Comparison of ENCODE assay signal across 25 cellular contexts in genomic region chr9:32161209-32161608, GRCh38.
DNase-seq lines count a peak whose midpoint lies in the region; ATAC-seq, FAIRE-seq and TF ChIP-seq lines count a peak whose summit lies in the region.
"Had no signal": no experiment of that assay in that cellular context is flagged by ENCODE, and none has a peak within 500 bp of the region (broad histone marks: within the 10 kb centered on the region; RNA-seq: fewer than 3 reads in every experiment).

No MANE protein-coding gene starts in this region.

- H3K9ac ChIP-seq in GM12878 (ENCODE audit: control insufficient read depth, insufficient read depth, low read length): no peak overlapping the region
- H3K9ac ChIP-seq: SK-N-SH had no signal

- no peaks in the 10 kb centered on the region for H3K27me3 ChIP-seq in GM12878 (replicated peaks in 1 of 2; ENCODE audit: control insufficient read depth in 2 of 2, insufficient read depth in 2 of 2, low read length in 1 of 2)
- H3K27me3 ChIP-seq: dorsolateral prefrontal cortex, heart right ventricle, right atrium auricular region, tibial nerve had no signal

- CTCF ChIA-PET in GM12878 (lab: Yijun Ruan, JAX): no interaction called here

- no peak overlapping the region for H2AFZ ChIP-seq in GM12878 (ENCODE audit: control insufficient read depth, low read depth, low read length)

- peak overlapping the region; percentile 74 for H3K4me2 ChIP-seq in GM12878 (ENCODE audit: control insufficient read depth, insufficient read depth)
- H3K4me2 ChIP-seq: SK-N-SH had no signal

- TF ChIP-seq CTCF in GM12878 (IDR thresholded peaks at IDR 0.05 in 2 of 3, conservative IDR thresholded peaks at IDR 0.05 in 1 of 3; ENCODE audit: control insufficient read depth in 2 of 3, extremely low read depth in 1 of 3, insufficient read depth in 1 of 3, low read depth in 3 of 3, low read length in 3 of 3): no peak

- H3K4me1 ChIP-seq in GM12878 (ENCODE audit: control insufficient read depth, insufficient read depth, low read length): peaks cover 10% of the 10 kb centered on the region; the same call in 1 of the 2 replicates
- H3K4me1 ChIP-seq: heart right ventricle, right atrium auricular region, tibial nerve had no signal

- no peak for TF ChIP-seq POLR2A in GM12878 (IDR thresholded peaks at IDR 0.05; ENCODE audit: low read depth, low read length)

- POLR2A ChIA-PET in GM12878 (lab: Charles Lee): no interaction called here

- DNase-seq in GM12878 (ENCODE audit: low read depth, low spot score) (no peak), UCSD-AML1 (lab: John Stamatoyannopoulos, UW; ENCODE audit: unreplicated experiment) (no peak), NCI-H2196 treated with DMSO at 0.1 percent for 48 hours (lab: John Stamatoyannopoulos, UW; ENCODE audit: unreplicated experiment) (no peak), NCI-H1105 (lab: John Stamatoyannopoulos, UW) (no peak)
- DNase-seq: activated CD4-positive, alpha-beta T cell treated with anti-CD3 and anti-CD28 coated beads, Interleukin-2, amount 50 U/mL, for 4 hours; activated effector memory CD4-positive, alpha-beta T cell treated with Interleukin-2 at 50 U/mL for 16 hours; activated naive CD8-positive, alpha-beta T cell treated with anti-CD3 and anti-CD28 coated beads, Interleukin-2, amount 10 ng/mL, durations not matched to agents 7 days and 5 days; dorsolateral prefrontal cortex; GDM1; H9; heart right ventricle; KBM-7; mesendoderm; naive B cell; NCI-H2171 treated with DMSO at 0.1 percent for 48 hours; SK-N-SH; stimulated activated CD4-positive, alpha-beta T cell treated with anti-CD3 and anti-CD28 coated beads, Interleukin-4, amount 100 ng/mL, for 24 hours; stimulated activated naive CD8-positive, alpha-beta T cell treated with anti-CD3 and anti-CD28 coated beads, Interleukin-15, Interleukin-2, amounts not matched to agents 100 U/mL and 50 U/mL, for 24 hours; WERI-Rb-1 had no signal

- peak overlapping the region; percentile 46 for H3K27ac ChIP-seq in GM12878 (ENCODE audit: control insufficient read depth, insufficient read depth)
- H3K27ac ChIP-seq: dorsolateral prefrontal cortex, heart right ventricle, right atrium auricular region, RWPE1, tibial nerve, WERI-Rb-1 had no signal

- BruUV-seq in GM12878 (replicated peaks; lab: Mats Ljungman, UMichigan): no TSS peak

- FAIRE-seq in GM12878 (lab: Jason Lieb, UNC): no peak

- SMC1A ChIA-PET in GM12878 (lab: Charles Lee; ENCODE audit: uncharacterized antibody, unreplicated experiment): no interaction called here

- RAD21 ChIA-PET in GM12878 (lab: Charles Lee; ENCODE audit: unreplicated experiment): no interaction called here

- ATAC-seq in GM18870 (IDR thresholded peaks at IDR 0.05; ENCODE audit: unreplicated experiment) (peak; percentile 7), GM21619 (IDR thresholded peaks at IDR 0.05; ENCODE audit: unreplicated experiment) (peak; percentile 34), HG03280 (IDR thresholded peaks at IDR 0.05; ENCODE audit: unreplicated experiment) (peak; percentile 38), GM12878 (peak; percentile 59)
- ATAC-seq: heart right ventricle; stimulated activated naive CD8-positive, alpha-beta T cell treated with anti-CD3 and anti-CD28 coated beads, Interleukin-15, Interleukin-2, amounts not matched to agents 100 U/mL and 50 U/mL, for 24 hours had no signal

- intact Hi-C loops in GM12878 (cut with micrococcal nuclease; ENCODE audit: unreplicated experiment): no loop called here

- no peak overlapping the region for H3K4me3 ChIP-seq in GM12878
- H3K4me3 ChIP-seq: dorsolateral prefrontal cortex, heart right ventricle, right atrium auricular region, tibial nerve had no signal

- in situ Hi-C loops in GM12878 (cut with MboI): no loop called here

- no peaks in the 10 kb centered on the region for H3K36me3 ChIP-seq in GM12878 (ENCODE audit: control insufficient read depth in 2 of 2, insufficient read depth in 2 of 2, low read length in 1 of 2)
- H3K36me3 ChIP-seq: heart right ventricle, right atrium auricular region, tibial nerve, WERI-Rb-1 had no signal

- no peak for TF ChIP-seq RAD21 in GM12878 (IDR thresholded peaks at IDR 0.05; ENCODE audit: insufficient read depth, low read depth, low read length)

- H3K79me2 ChIP-seq in GM12878 (ENCODE audit: control insufficient read depth, insufficient read depth, low read length): no peaks in the 10 kb centered on the region

- TF ChIP-seq EP300 in GM12878 (IDR thresholded peaks at IDR 0.05; ENCODE audit: borderline replicate concordance in 1 of 2, control insufficient read depth in 1 of 2, low read depth in 2 of 2, low read length in 2 of 2): no peak

- H4K20me1 ChIP-seq in GM12878 (ENCODE audit: control insufficient read depth, insufficient read depth): no peaks in the 10 kb centered on the region

- no peaks in the 10 kb centered on the region for H3K9me3 ChIP-seq in GM12878 (replicated peaks; ENCODE audit: control insufficient read depth, insufficient read depth, low read length)
- H3K9me3 ChIP-seq: heart right ventricle, right atrium auricular region, SK-N-SH, tibial nerve had no signal

- 0% methylated on average over 1 of the region's 1 CpG for WGBS in GM12878 (ENCODE audit: insufficient coverage, insufficient replicate concordance, low lambda C conversion rate, missing lambda C conversion rate)

TF ChIP-seq in GM12878, 131 proteins besides CTCF, POLR2A, EP300 and RAD21:
- TF ChIP-seq RUNX3 (IDR thresholded peaks at IDR 0.05; ENCODE audit: low read length) (peak; percentile 7; the same call in 1 of the 2 replicates), ZNF274 (IDR thresholded peaks at IDR 0.05; ENCODE audit: insufficient read depth, insufficient read length) (no peak)

Comparison
In these comparisons a context has a peak if more than half of its experiments do, and no peak if none do; other contexts are left out.
1. ATAC-seq: peak in every context shown above with its lines; median percentile 59 in GM12878; 38 in HG03280; 34 in GM21619; 7 in GM18870.